24 cellular contexts compared by ENCODE assay signal in the genomic region with DNA sequence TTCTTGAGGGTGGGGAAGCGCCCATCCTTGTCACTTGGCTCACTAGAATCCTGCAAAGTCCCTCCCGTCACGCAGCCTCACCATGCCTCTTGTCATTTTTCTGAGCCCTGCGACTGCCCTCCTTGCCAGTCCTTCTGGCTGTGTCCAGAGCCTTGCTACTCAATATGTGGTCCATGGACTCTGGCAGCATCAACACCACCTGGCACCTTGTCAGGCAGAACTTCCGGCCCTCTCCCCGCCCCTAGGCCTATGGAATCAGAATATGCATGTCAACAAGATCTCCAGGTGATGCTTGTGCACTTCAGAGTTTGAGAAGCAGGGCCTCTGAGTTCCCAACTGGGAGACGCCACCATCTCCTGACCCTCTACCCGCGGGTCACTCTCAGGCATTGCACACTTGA. TPM values are rescaled to one million over a fixed set of nuclear protein-coding genes. Genes with fewer than 3 reads are reported as not detected.
DNase-seq lines count a peak whose midpoint lies in the region; ATAC-seq, FAIRE-seq and TF ChIP-seq lines count a peak whose summit lies in the region.
"Had no signal": no experiment of that assay in that cellular context is flagged by ENCODE, and none has a peak within 500 bp of the region (broad histone marks: within the 10 kb centered on the region; RNA-seq: fewer than 3 reads in every experiment).

No MANE protein-coding gene starts in this region.

- H3K79me1 ChIP-seq in H1 (ENCODE audit: low read depth, low read length): no peaks in the 10 kb centered on the region

- H2AFZ ChIP-seq in H1 (ENCODE audit: low read length): no peak overlapping the region
- no peak overlapping the region for H2AFZ ChIP-seq in neural progenitor cell (replicated peaks)
- no peak overlapping the region for H2AFZ ChIP-seq in PC-9

- no peak for FAIRE-seq in H1 (lab: Jason Lieb, UNC)
- FAIRE-seq: GM18507 had no signal

- no peak overlapping the region for H3K4me3 Mint-ChIP-seq in neural progenitor cell
- H3K4me3 Mint-ChIP-seq: activated CD4-positive, alpha-beta memory T cell treated with anti-CD3 and anti-CD28 coated beads, Interleukin-2, amount 10 ng/mL, durations not matched to agents 7 days and 5 days had no signal

- H3K9me3 ChIP-seq in H1 (ENCODE audit: insufficient read depth in 2 of 2, low read depth in 1 of 2, low read length in 1 of 2) (no peaks in the 10 kb centered on the region), neural progenitor cell (ENCODE audit: low read depth) (no peaks in the 10 kb centered on the region), PC-9 (ENCODE audit: insufficient read depth, low read depth) (no peaks in the 10 kb centered on the region)
- H3K9me3 ChIP-seq: breast epithelium, esophagus squamous epithelium, MG63, Peyer's patch had no signal

- H4K91ac ChIP-seq in H1 (replicated peaks; ENCODE audit: insufficient read length, low read length): peak overlapping the region; percentile 79

- H3K4me2 ChIP-seq in H1 (ENCODE audit: insufficient read depth in 1 of 2, low read depth in 2 of 2, low read length in 2 of 2) (no peak overlapping the region; a peak in 1 of 4 replicates), neural progenitor cell (no peak overlapping the region), PC-9 (no peak overlapping the region)

- H3K9me3 Mint-ChIP-seq in neural progenitor cell: no peaks in the 10 kb centered on the region
- H3K9me3 Mint-ChIP-seq: activated CD4-positive, alpha-beta memory T cell treated with anti-CD3 and anti-CD28 coated beads, Interleukin-2, amount 10 ng/mL, durations not matched to agents 7 days and 5 days had no signal

- peaks cover 12% of the 10 kb centered on the region for H3K23me2 ChIP-seq in H1 (ENCODE audit: low read depth, low read length)

- CTCF ChIA-PET in H1 (lab: Charles Lee; ENCODE audit: partially characterized antibody): no interaction called here
- CTCF ChIA-PET in PC-9 (lab: Charles Lee): no interaction called here

- no peak for TF ChIP-seq EP300 in H1 (IDR thresholded peaks at IDR 0.05; ENCODE audit: borderline replicate concordance in 1 of 2, low read depth in 2 of 2, low read length in 2 of 2)

- H2BK20ac ChIP-seq in H1 (ENCODE audit: low read length): peak overlapping the region; percentile 90; the same call in 1 of the 2 replicates

- H3K14ac ChIP-seq in H1 (ENCODE audit: insufficient read length): no peak overlapping the region

- H3K36me3 ChIP-seq in H1 (ENCODE audit: control insufficient read depth in 2 of 4, insufficient read depth in 4 of 4, low read length in 3 of 4) (peaks cover 0 to 3% (median under 1%) of the 10 kb centered on the region in 4 experiments; a peak in 4 of 8 replicates), neural progenitor cell (no peaks in the 10 kb centered on the region), PC-9 (ENCODE audit: low read depth) (no peaks in the 10 kb centered on the region)
- H3K36me3 ChIP-seq: breast epithelium, MG63 had no signal

- BruUV-seq in PC-9 (replicated peaks; lab: Mats Ljungman, UMichigan): no TSS peak

- H3K27me3 Mint-ChIP-seq in neural progenitor cell (ENCODE audit: insufficient read depth, low read depth): peaks cover 11% of the 10 kb centered on the region

- peaks cover 55% of the 10 kb centered on the region for H3K4me1 Mint-ChIP-seq in neural progenitor cell

- no peak overlapping the region for H4K5ac ChIP-seq in H1 (ENCODE audit: insufficient read length, low read depth, low read length)

- H2AK5ac ChIP-seq in H1 (ENCODE audit: low read depth, low read length): peak overlapping the region; percentile 71; the same call in 1 of the 2 replicates

- H2BK12ac ChIP-seq in H1 (ENCODE audit: low read depth, low read length): peak overlapping the region; percentile 80; the same call in 1 of the 2 replicates

- intact Hi-C loops in PC-9 (cut with micrococcal nuclease; ENCODE audit: unreplicated experiment): loop anchor here (5.0 kb wide), 1 partner anchor 186 kb away; the partner anchor contains the start of genes KIAA0753 and TXNDC17

- no peak overlapping the region for H2BK120ac ChIP-seq in H1 (replicated peaks; ENCODE audit: low read depth, low read length)

- POLR2A ChIA-PET in H1 (lab: Charles Lee; ENCODE audit: partially characterized antibody): interaction anchor here (0.6 to 4.4 kb wide), 3 partner anchors 13 to 17 kb away, joined by 3 to 58 read pairs (median 3); partner anchors contain the start of gene PIMREG
- POLR2A ChIA-PET in PC-9 (lab: Charles Lee; ENCODE audit: unreplicated experiment): interaction anchor here (0.9 kb wide), 1 partner anchor 16 kb away, joined by 7 read pairs; no protein-coding TSS in a partner anchor

- no peak overlapping the region for H4K8ac ChIP-seq in H1 (ENCODE audit: extremely low read depth, insufficient read depth, low read length)

- H3K9me2 ChIP-seq in PC-9 (ENCODE audit: insufficient read depth): no peaks in the 10 kb centered on the region

- H2BK5ac ChIP-seq in H1 (ENCODE audit: low read depth, low read length): no peak overlapping the region; the same call in 1 of the 2 replicates

- H3K23ac ChIP-seq in H1 (ENCODE audit: insufficient read length): no peak overlapping the region

- TF ChIP-seq RAD21 in H1 (IDR thresholded peaks at IDR 0.05 in 1 of 2, conservative IDR thresholded peaks at IDR 0.05 in 1 of 2; ENCODE audit: low read depth in 2 of 2, low read length in 2 of 2): no peak

- H3K27me3 ChIP-seq in H1 (replicated peaks in 1 of 4; ENCODE audit: control insufficient read depth in 3 of 4, extremely low read depth in 1 of 4, insufficient read depth in 3 of 4, low read length in 3 of 4) (no peaks in the 10 kb centered on the region; a peak in 3 of 7 replicates), neural progenitor cell (no peaks in the 10 kb centered on the region), PC-9 (ENCODE audit: insufficient read depth, low read depth) (no peaks in the 10 kb centered on the region)
- H3K27me3 ChIP-seq: breast epithelium, esophagus squamous epithelium, MG63, Peyer's patch had no signal

- WGBS in H1 (ENCODE audit: extremely low coverage in 1 of 2, insufficient coverage in 1 of 2, insufficient read length in 1 of 2, insufficient replicate concordance in 2 of 2, low coverage in 1 of 2, low lambda C conversion rate in 2 of 2, missing lambda C conversion rate in 1 of 2), 2 experiments: 81% methylated on average over 9 of the region's 9 CpGs; no CpG with 5 or more reads in 1 of the 2 experiments

- no peak for TF ChIP-seq CTCF in H1 (IDR thresholded peaks at IDR 0.05; ENCODE audit: control extremely low read depth in 1 of 3, insufficient read depth in 1 of 3, low read depth in 1 of 3, low read length in 3 of 3)
- no peak for TF ChIP-seq CTCF in neural progenitor cell (IDR thresholded peaks at IDR 0.05)
- no peak for TF ChIP-seq CTCF in PC-9 (conservative IDR thresholded peaks at IDR 0.05)

- DNase-seq in NCI-H2029 (lab: John Stamatoyannopoulos, UW): peak; percentile 28
- DNase-seq in NCI-H2029 treated with DMSO at 0.1 percent for 48 hours (lab: John Stamatoyannopoulos, UW): no peak
- peak; percentile 75 for DNase-seq in NCI-H146 (lab: John Stamatoyannopoulos, UW)
- no peak for DNase-seq in H1 (ENCODE audit: low read depth in 1 of 2, low spot score in 2 of 2)
- DNase-seq in neural progenitor cell (ENCODE audit: low spot score): no peak
- no peak for DNase-seq in glomerular visceral epithelial cell (ENCODE audit: extremely low spot score)
- DNase-seq in PC-9: no peak
- DNase-seq: activated CD4-positive, alpha-beta memory T cell treated with anti-CD3 and anti-CD28 coated beads, Interleukin-2, amount 10 ng/mL, durations not matched to agents 7 days and 5 days; activated T-cell treated with anti-CD3 and anti-CD28 coated beads, Interleukin-2, amount 50 U/mL, for 48 hours; C1 segment of cervical spinal cord; effector CD4-positive, alpha-beta T cell; esophagus squamous epithelium; head of caudate nucleus; NCI-H2081 treated with DMSO at 0.1 percent for 48 hours; NCI-H774; occipital lobe; stimulated activated CD4-positive, alpha-beta T cell treated with anti-CD3 and anti-CD28 coated beads, Interleukin-2, amount 100 ng/mL, for 24 hours had no signal

- H3K27ac Mint-ChIP-seq in neural progenitor cell: peak overlapping the region; percentile 77
- H3K27ac Mint-ChIP-seq: activated CD4-positive, alpha-beta memory T cell treated with anti-CD3 and anti-CD28 coated beads, Interleukin-2, amount 10 ng/mL, durations not matched to agents 7 days and 5 days had no signal

- H2BK15ac ChIP-seq in H1 (ENCODE audit: low read length): peak overlapping the region; percentile 95; the same call in 1 of the 2 replicates

- H3K4me1 ChIP-seq in H1 (replicated peaks in 1 of 4; ENCODE audit: control insufficient read depth in 3 of 4, insufficient read depth in 4 of 4, low read length in 3 of 4) (peaks cover 2 to 49% (median 32%) of the 10 kb centered on the region in 4 experiments), neural progenitor cell (peaks cover 55% of the 10 kb centered on the region), PC-9 (replicated peaks; ENCODE audit: insufficient read depth) (peaks cover 12% of the 10 kb centered on the region)
- H3K4me1 ChIP-seq: breast epithelium had no signal

- peaks cover under 1% of the 10 kb centered on the region for H3K36me3 Mint-ChIP-seq in neural progenitor cell

- no peak overlapping the region for H3K27ac ChIP-seq in H1 (ENCODE audit: low read depth, low read length)
- no peak overlapping the region for H3K27ac ChIP-seq in neural progenitor cell
- H3K27ac ChIP-seq in PC-9: no peak overlapping the region
- H3K27ac ChIP-seq: breast epithelium had no signal

- peaks cover 0 to 2% of the 10 kb centered on the region in 2 experiments for H4K20me1 ChIP-seq in H1 (replicated peaks in 1 of 2; ENCODE audit: control insufficient read depth in 1 of 2, insufficient read depth in 2 of 2, low read length in 2 of 2)
- no peaks in the 10 kb centered on the region for H4K20me1 ChIP-seq in neural progenitor cell (ENCODE audit: low read depth)
- no peaks in the 10 kb centered on the region for H4K20me1 ChIP-seq in PC-9 (ENCODE audit: insufficient read depth)

- H3K4me3 ChIP-seq in H1 (ENCODE audit: extremely low read depth in 1 of 4, insufficient read depth in 2 of 4, low read depth in 3 of 4, low read length in 4 of 4) (no peak overlapping the region), neural progenitor cell (no peak overlapping the region), PC-9 (no peak overlapping the region)
- H3K4me3 ChIP-seq: breast epithelium, esophagus squamous epithelium, MG63, Peyer's patch had no signal

- H3K9ac ChIP-seq in H1 (replicated peaks in 1 of 4; ENCODE audit: extremely low read depth in 1 of 4, low read depth in 3 of 4, low read length in 3 of 4): no peak overlapping the region
- no peak overlapping the region for H3K9ac ChIP-seq in neural progenitor cell

- ATAC-seq in HG03460 (IDR thresholded peaks at IDR 0.05; ENCODE audit: unreplicated experiment): no peak
- ATAC-seq: sciatic nerve had no signal

- peaks cover 49% of the 10 kb centered on the region for H3F3A ChIP-seq in neural progenitor cell (ENCODE audit: low read depth)
- peaks cover 14% of the 10 kb centered on the region for H3F3A ChIP-seq in PC-9 (ENCODE audit: insufficient read depth, low read depth)

- H3K56ac ChIP-seq in H1 (replicated peaks; ENCODE audit: insufficient read length, low read depth, low read length): no peak overlapping the region

- no peak for TF ChIP-seq POLR2A in H1 (IDR thresholded peaks at IDR 0.05; ENCODE audit: control extremely low read depth in 1 of 2, low read depth in 2 of 2, low read length in 2 of 2)

- H3K18ac ChIP-seq in H1 (ENCODE audit: extremely low read depth, low read length): no peak overlapping the region

- no peak overlapping the region for H3K4ac ChIP-seq in H1 (replicated peaks; ENCODE audit: insufficient read length, low read depth, low read length)

- H3K79me2 ChIP-seq in H1 (ENCODE audit: control insufficient read depth in 1 of 2, insufficient read depth in 2 of 2, low read length in 2 of 2) (no peaks in the 10 kb centered on the region), neural progenitor cell (ENCODE audit: low read depth) (no peaks in the 10 kb centered on the region), PC-9 (ENCODE audit: low read depth) (no peaks in the 10 kb centered on the region)

RNA-seq across cellular contexts. Expression of gene PIMREG, which starts 12.1 kb away (rescaled TPM):
- 133 and 143 TPM in 2 replicates for total RNA-seq in H1 (2021; fragmentation: NEBNext Ultra II Directional; extraction: Animal tissue kit (Norgen Biotek cat#: 25700))
- 126 and 148 TPM in 2 replicates for polyA plus RNA-seq in H1 (2011; rRNA removed)
- polyA plus RNA-seq in H1 (2011; cell fraction: cytosol; rRNA removed): 154 TPM
- polyA plus RNA-seq in H1 (2011; cell fraction: nucleus; rRNA removed): 223 TPM
- 83.9 to 119 TPM (median 107 TPM) in 4 replicates for polyA plus RNA-seq in H1 (2012, experiment 1 of 2)
- polyA plus RNA-seq in H1 (2012, experiment 2 of 2): 116 TPM
- 64.4 TPM for polyA plus RNA-seq in H1 (2013, experiment 1 of 2)
- polyA plus RNA-seq in H1 (2013, experiment 2 of 2): 62.7 TPM
- polyA minus RNA-seq in H1 (2011; rRNA and poly(A)+ RNA removed): 55.3 and 66.3 TPM in 2 replicates
- polyA minus RNA-seq in H1 (2011; cell fraction: cytosol; rRNA and poly(A)+ RNA removed): 56.3 TPM
- polyA minus RNA-seq in H1 (2011; cell fraction: nucleus; rRNA and poly(A)+ RNA removed): 68.8 TPM
- 71.3 and 151 TPM in 2 replicates for total RNA-seq in neural progenitor cell (ENCODE audit: low replicate concordance)
- total RNA-seq in PC-9 (2021): 52.2 and 62.3 TPM in 2 replicates
- total RNA-seq: sciatic nerve had no signal

RNA-seq across cellular contexts. Expression of gene AIPL1, which starts 21.4 kb away (rescaled TPM):
- total RNA-seq in H1 (2021; fragmentation: NEBNext Ultra II Directional; extraction: Animal tissue kit (Norgen Biotek cat#: 25700)): 0.71 TPM in 1 of 2 replicates, not detected in the other
- polyA plus RNA-seq in H1 (2011; rRNA removed): 0.56 and 0.89 TPM in 2 replicates
- polyA plus RNA-seq in H1 (2011; cell fraction: cytosol; rRNA removed): 1.6 TPM
- polyA plus RNA-seq in H1 (2011; cell fraction: nucleus; rRNA removed): 0.78 TPM
- polyA plus RNA-seq in H1 (2012, experiment 1 of 2): 0.22 to 0.55 TPM (median 0.40 TPM) in 4 replicates
- polyA plus RNA-seq in H1 (2012, experiment 2 of 2): 0.09 TPM
- polyA plus RNA-seq in H1 (2013, experiment 1 of 2): 0.14 TPM
- 0.29 TPM for polyA plus RNA-seq in H1 (2013, experiment 2 of 2)
- 0.20 and 0.22 TPM in 2 replicates for polyA minus RNA-seq in H1 (2011; rRNA and poly(A)+ RNA removed)
- polyA minus RNA-seq in H1 (2011; cell fraction: cytosol; rRNA and poly(A)+ RNA removed): not detected
- polyA minus RNA-seq in H1 (2011; cell fraction: nucleus; rRNA and poly(A)+ RNA removed): not detected
- total RNA-seq in neural progenitor cell (ENCODE audit: low replicate concordance) (0.37 and 2.3 TPM in 2 replicates), PC-9 (2021) (not detected in 2 replicates)
- total RNA-seq: activated CD4-positive, alpha-beta memory T cell treated with anti-CD3 and anti-CD28 coated beads, Interleukin-2, amount 10 ng/mL, durations not matched to agents 7 days and 5 days; breast epithelium; esophagus squamous epithelium; occipital lobe; Peyer's patch; sciatic nerve; urinary bladder had no signal
- polyA plus RNA-seq: urinary bladder had no signal

Comparison
In these comparisons a context has a peak if more than half of its experiments do, and no peak if none do; other contexts are left out.
1. DNase-seq: peak in NCI-H2029 (single experiment) and NCI-H146 (single experiment); none in NCI-H2029 treated with DMSO at 0.1 percent for 48 hours (single experiment), H1 (0 of 2), neural progenitor cell (single experiment), glomerular visceral epithelial cell (single experiment) and PC-9 (0 of 2).